Comparison of ENCODE assay signal across 9 cellular contexts in the genomic region with DNA sequence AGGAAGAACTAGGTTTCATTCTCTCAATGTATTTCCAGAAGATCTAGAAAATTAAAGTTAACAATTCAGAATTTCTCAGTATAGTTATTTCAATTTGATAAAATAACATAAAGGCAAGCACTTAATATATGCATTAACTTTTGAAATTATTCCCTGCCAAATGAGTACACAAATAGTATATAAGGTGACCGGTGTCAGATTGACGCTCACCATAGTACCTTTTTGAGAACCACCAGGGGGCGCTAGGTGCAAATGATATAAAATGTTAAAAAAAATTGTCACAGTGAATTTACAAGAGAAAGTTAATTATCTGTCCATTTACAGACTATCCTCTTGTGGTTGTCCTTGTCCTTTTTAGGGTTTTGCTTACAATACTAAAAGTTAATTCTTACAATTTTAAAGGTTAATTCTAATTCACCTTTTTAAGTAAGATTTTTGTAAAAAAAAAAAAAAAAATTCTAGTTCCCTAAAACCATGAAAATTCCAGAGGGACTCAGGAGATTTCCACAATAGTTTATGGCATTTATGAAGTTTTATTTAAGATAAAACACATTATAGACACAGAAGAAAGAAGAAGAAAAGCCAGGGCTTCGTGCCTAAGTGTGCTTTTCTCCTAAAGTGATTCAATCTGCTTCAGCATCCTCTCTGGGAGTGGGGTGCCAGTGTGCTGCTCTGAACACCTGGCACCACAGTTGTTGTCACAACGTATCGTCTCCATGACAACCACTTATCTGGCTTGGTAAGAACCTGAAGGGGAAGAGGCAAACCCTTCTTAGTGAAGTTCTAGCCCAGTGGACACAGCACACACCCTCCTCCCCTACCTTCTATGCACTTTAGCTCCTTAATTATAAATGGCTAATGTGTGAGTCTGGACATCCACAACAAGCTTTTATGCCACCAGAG. TPM values are rescaled to one million over a fixed set of nuclear protein-coding genes. Genes with fewer than 3 reads are reported as not detected.
DNase-seq lines count a peak whose midpoint lies in the region; ATAC-seq, FAIRE-seq and TF ChIP-seq lines count a peak whose summit lies in the region.
"Had no signal": no experiment of that assay in that cellular context is flagged by ENCODE, and none has a peak within 500 bp of the region (broad histone marks: within the 10 kb centered on the region; RNA-seq: fewer than 3 reads in every experiment).

No MANE protein-coding gene starts in this region.

- H3K9me3 Mint-ChIP-seq in astrocyte (ENCODE audit: unreplicated experiment) = peaks cover 2% of the 10 kb centered on the region

- peak; percentile 62 for TF ChIP-seq CTCF in astrocyte (IDR thresholded peaks at IDR 0.05; ENCODE audit: insufficient read depth, low read depth, low read length)

- H3K9ac ChIP-seq in astrocyte (ENCODE audit: low read length) (peak overlapping the region; percentile 73), iPS-15b (ENCODE audit: low read depth, low read length) (no peak overlapping the region)

- peak overlapping the region; percentile 85 for H3K4me3 Mint-ChIP-seq in astrocyte (ENCODE audit: unreplicated experiment)

- peak overlapping the region; percentile 67 for H3K4me3 ChIP-seq in astrocyte (ENCODE audit: insufficient read depth, low read depth, low read length)
- peak overlapping the region; percentile 48 for H3K4me3 ChIP-seq in iPS-15b (ENCODE audit: low read depth, low read length)
- H3K4me3 ChIP-seq: skin epidermis had no signal

- DNase-seq in ACHN = peak; percentile 52
- peak; percentile 72 for DNase-seq in M059J (ENCODE audit: low read depth)
- DNase-seq in SHP77 (lab: John Stamatoyannopoulos, UW) = peak; percentile 32 to 67
- no peak for DNase-seq in astrocyte (ENCODE audit: low read depth)
- DNase-seq in stimulated activated CD4-positive, alpha-beta T cell treated with anti-CD3 and anti-CD28 coated beads, Interleukin-1b, Interleukin-23, amount 100 ng/mL, for 24 hours (ENCODE audit: low read depth in 4 of 4, low spot score in 1 of 4) = peak; percentile 21 to 31 (median 26)
- no peak for DNase-seq in NCI-H226

- peaks cover 2% of the 10 kb centered on the region for H3K27me3 ChIP-seq in astrocyte (ENCODE audit: insufficient read depth, low read length)
- H3K27me3 ChIP-seq in iPS-15b (ENCODE audit: control insufficient read depth, insufficient read depth, low read length) = peaks cover 5% of the 10 kb centered on the region

- H3K36me3 ChIP-seq in astrocyte (ENCODE audit: insufficient read depth, low read length) (peaks cover 3% of the 10 kb centered on the region), iPS-15b (ENCODE audit: control insufficient read depth, insufficient read depth, low read length) (peaks cover 2% of the 10 kb centered on the region)

- peaks cover 16% of the 10 kb centered on the region for H3K27me3 Mint-ChIP-seq in astrocyte (ENCODE audit: low read depth, unreplicated experiment)

- peaks cover 12% of the 10 kb centered on the region for H3K4me1 Mint-ChIP-seq in astrocyte (ENCODE audit: low read depth, unreplicated experiment)

- H3K4me2 ChIP-seq in astrocyte (ENCODE audit: low read length) = peak overlapping the region; percentile 89

- no peaks in the 10 kb centered on the region for H4K20me1 ChIP-seq in astrocyte (ENCODE audit: insufficient read depth, low read length)

- no peak overlapping the region for H3K27ac Mint-ChIP-seq in astrocyte (ENCODE audit: unreplicated experiment)

- peak; percentile 5 for FAIRE-seq in astrocyte (lab: Jason Lieb, UNC)

- no peak for TF ChIP-seq POLR2A in GM18505 (IDR thresholded peaks at IDR 0.05; ENCODE audit: borderline replicate concordance, extremely low read depth, insufficient read depth, insufficient read length)

- ATAC-seq in GM18505 (IDR thresholded peaks at IDR 0.05; ENCODE audit: unreplicated experiment) = peak; percentile 66

- in situ Hi-C loops in ACHN (cut with HindIII; ENCODE audit: low pct_ligation_motif_present, low pct_unique_long_range_greater_than_20kb, low sequenced_read_pairs) = no loop called here

- no peak overlapping the region for H3K27ac ChIP-seq in astrocyte (ENCODE audit: low read depth, low read length)
- H3K27ac ChIP-seq: skin epidermis had no signal

- peaks cover 10% of the 10 kb centered on the region for H3K36me3 Mint-ChIP-seq in astrocyte (ENCODE audit: low read depth, unreplicated experiment)

- H3K4me1 ChIP-seq in astrocyte (ENCODE audit: insufficient read depth, low read length) = peaks cover 32% of the 10 kb centered on the region
- peaks cover 6% of the 10 kb centered on the region for H3K4me1 ChIP-seq in iPS-15b (ENCODE audit: control insufficient read depth, insufficient read depth, low read length)

- no peaks in the 10 kb centered on the region for H3K9me3 ChIP-seq in astrocyte (ENCODE audit: insufficient read depth, low read depth, low read length)
- no peaks in the 10 kb centered on the region for H3K9me3 ChIP-seq in iPS-15b (ENCODE audit: control insufficient read depth, insufficient read depth, low read length)

- H2AFZ ChIP-seq in astrocyte (ENCODE audit: low read depth, low read length) = no peak overlapping the region

- peaks cover 34% of the 10 kb centered on the region for H3K79me2 ChIP-seq in astrocyte (ENCODE audit: insufficient read depth, low read length)

RNA-seq across cellular contexts. Expression of a gene that starts 1.7 kb away (rescaled TPM):
- 1.4 and 2.4 TPM in 2 replicates for total RNA-seq in M059J (2014; rRNA removed; shearing (Covaris generic))
- 5.7 and 11.4 TPM in 2 replicates for total RNA-seq in astrocyte

Comparison
In these comparisons a context has a peak if more than half of its experiments do, and no peak if none do; other contexts are left out.
1. DNase-seq: peak in ACHN (single experiment), M059J (single experiment), SHP77 (2 of 2) and stimulated activated CD4-positive, alpha-beta T cell treated with anti-CD3 and anti-CD28 coated beads, Interleukin-1b, Interleukin-23, amount 100 ng/mL, for 24 hours (4 of 4); none in astrocyte (single experiment) and NCI-H226 (single experiment).